In genomic region chr16:56332464-56333079, GRCh38 we compare ENCODE assay signal across 1 cellular context.
TF ChIP-seq lines count a peak whose summit lies in the region.

No MANE protein-coding gene starts in this region.

TF ChIP-seq in WTC11, 78 proteins besides CTCF, POLR2A, EP300 and RAD21 (continued from another document):
- TF ChIP-seq ZNF425 (CRISPR knock-in tag; conservative IDR thresholded peaks at IDR 0.05): no peak
